8 cellular contexts compared by ENCODE assay signal in genomic region chr19:5621311-5621944, GRCh38. TPM values are rescaled to one million over a fixed set of nuclear protein-coding genes. Genes with fewer than 3 reads are reported as not detected.
A peak's percentile ranks its signal among the peaks of the same experiment; 100 is the strongest.
DNase-seq lines count a peak whose midpoint lies in the region; ATAC-seq and TF ChIP-seq lines count a peak whose summit lies in the region.

No MANE protein-coding gene starts in this region.

- ATAC-seq in body of pancreas, result no peak
- ATAC-seq in lower lobe of right lung, result no peak
- no peak for ATAC-seq in HG02610 (IDR thresholded peaks at IDR 0.05; ENCODE audit: unreplicated experiment)

- peaks cover 57% of the 10 kb centered on the region for H3K4me1 ChIP-seq in body of pancreas
- H3K4me1 ChIP-seq in lower lobe of right lung, result peaks cover 61% of the 10 kb centered on the region
- peaks cover 28 to 60% (median 45%) of the 10 kb centered on the region in 4 donors for H3K4me1 ChIP-seq in transverse colon

- H3K27me3 ChIP-seq in body of pancreas, result no peaks in the 10 kb centered on the region
- H3K27me3 ChIP-seq in lower lobe of right lung (ENCODE audit: low read depth), result no peaks in the 10 kb centered on the region
- H3K27me3 ChIP-seq in transverse colon, result no peaks in the 10 kb centered on the region

- TF ChIP-seq CTCF in body of pancreas (IDR thresholded peaks at IDR 0.05), result no peak
- TF ChIP-seq CTCF in lower lobe of right lung (IDR thresholded peaks at IDR 0.05), result no peak
- TF ChIP-seq CTCF in transverse colon (IDR thresholded peaks at IDR 0.05), result no peak

- H3K4me3 ChIP-seq in body of pancreas (peak overlapping the region; percentile 91 to 96), lower lobe of right lung (peak overlapping the region; percentile 99), transverse colon (peak overlapping the region; percentile 87 to 99 (median 98))

- H3K27ac ChIP-seq in body of pancreas (peak overlapping the region in 3 of 4 donors; percentile 95 to 96 (median 95)), lower lobe of right lung (peak overlapping the region; percentile 98), transverse colon (peak overlapping the region; percentile 95 to 100 (median 99))

- peak; percentile 40 for DNase-seq in activated T-cell treated with anti-CD3 and anti-CD28 coated beads, Interleukin-2, amount 50 U/mL, for 1 hour
- no peak for DNase-seq in activated T-cell treated with anti-CD3 and anti-CD28 coated beads, Interleukin-2, amount 50 U/mL, for 48 hours
- DNase-seq in body of pancreas (peak in 3 of 4 donors; percentile 18 to 27 (median 22)), lower lobe of right lung (no peak), transverse colon (peak; percentile 18), LoVo (ENCODE audit: low spot score) (no peak), NCI-H1105 (lab: John Stamatoyannopoulos, UW) (no peak)

- in situ Hi-C loops in transverse colon (cut with MboI; ENCODE audit: low pct_ligation_motif_present in 1 of 4, low pct_unique_long_range_greater_than_20kb in 1 of 4, low sequenced_read_pairs in 3 of 4), result no loop called here

- H3K9me3 ChIP-seq in body of pancreas (no peaks in the 10 kb centered on the region), lower lobe of right lung (no peaks in the 10 kb centered on the region), transverse colon (no peaks in the 10 kb centered on the region)

- TF ChIP-seq EP300 in transverse colon (IDR thresholded peaks at IDR 0.05; ENCODE audit: low read depth), result no peak

- TF ChIP-seq POLR2A in body of pancreas (IDR thresholded peaks at IDR 0.05) (no peak), transverse colon (IDR thresholded peaks at IDR 0.05) (no peak)

- 10 to 21% methylated on average over 14 of the region's 14 CpGs for WGBS in body of pancreas, 2 donors
- 22% methylated on average over 12 of the region's 14 CpGs; no CpG with 5 or more reads in 1 of the 2 donors for WGBS in transverse colon (ENCODE audit: low coverage in 1 of 2), 2 donors

- intact Hi-C loops in body of pancreas (cut with DNase I), result no loop called here
- intact Hi-C loops in lower lobe of right lung (cut with DNase I), result no loop called here
- intact Hi-C loops in transverse colon (cut with DNase I; ENCODE audit: low total_unique reads), result no loop called here

- H3K36me3 ChIP-seq in body of pancreas (replicated peaks in 1 of 2; ENCODE audit: insufficient read depth in 1 of 2, low read depth in 2 of 2), result peaks cover 0 to 4% of the 10 kb centered on the region in 2 donors
- H3K36me3 ChIP-seq in lower lobe of right lung, result peaks cover 65% of the 10 kb centered on the region
- H3K36me3 ChIP-seq in transverse colon, result peaks cover 0 to 16% (median 2%) of the 10 kb centered on the region in 4 donors

RNA-seq across cellular contexts. Expression of gene SAFB2, which starts 1.1 kb away (rescaled TPM):
- total RNA-seq in body of pancreas, result 100 to 1,000 TPM in 1 of 2 donors, 10 to 100 TPM in 1; 38.7 to 104 TPM
- 81.8 TPM for total RNA-seq in lower lobe of right lung
- total RNA-seq in transverse colon, result 100 to 1,000 TPM in 2 of 4 donors, 10 to 100 TPM in 2; 64.0 to 283 (median 124) TPM

RNA-seq across cellular contexts. Expression of gene SAFB, which starts 1.5 kb away (rescaled TPM):
- total RNA-seq in body of pancreas, result 100 to 1,000 TPM in 1 of 2 donors, 10 to 100 TPM in 1; 49.8 to 244 TPM
- 87.1 TPM for total RNA-seq in lower lobe of right lung
- 100 to 1,000 TPM in 3 of 4 donors, 10 to 100 TPM in 1; 90.5 to 368 (median 185) TPM for total RNA-seq in transverse colon

RNA-seq across cellular contexts. Expression of gene TINCR, which starts 53.7 kb away (rescaled TPM):
- total RNA-seq in body of pancreas (under 1 TPM in 1 of 2 donors, not detected in 1; 0.52 TPM), lower lobe of right lung (3.9 TPM), transverse colon (10 to 100 TPM in 3 of 4 donors, not detected in 1; 13.2 to 45.3 (median 22.7) TPM)

RNA-seq across cellular contexts. Expression of gene MICOS13, which starts 58.9 kb away (rescaled TPM):
- total RNA-seq in body of pancreas (10 to 100 TPM; 14.5 to 14.8 TPM), lower lobe of right lung (42.7 TPM), transverse colon (10 to 100 TPM; 30.3 to 73.5 (median 52.6) TPM)

RNA-seq across cellular contexts. Expression of gene HSD11B1L, which starts 59.4 kb away (rescaled TPM):
- 10 to 100 TPM; 11.9 to 21.8 TPM for total RNA-seq in body of pancreas
- 8.6 TPM for total RNA-seq in lower lobe of right lung
- total RNA-seq in transverse colon, result 10 to 100 TPM; 10.8 to 30.1 (median 16.6) TPM

Comparison
In these comparisons a context has a peak if more than half of its experiments do, and no peak if none do; other contexts are left out.
1. DNase-seq: peak in activated T-cell treated with anti-CD3 and anti-CD28 coated beads, Interleukin-2, amount 50 U/mL, for 1 hour (single experiment), body of pancreas (3 of 4) and transverse colon (single experiment); none in activated T-cell treated with anti-CD3 and anti-CD28 coated beads, Interleukin-2, amount 50 U/mL, for 48 hours (0 of 2), lower lobe of right lung (single experiment), LoVo (single experiment) and NCI-H1105 (single experiment).
2. Peak in every context shown above with its lines, with median percentiles within 50 percentile points of each other: H3K27ac ChIP-seq and H3K4me3 ChIP-seq.